Comparison of ENCODE assay signal across 18 cellular contexts in genomic region chr15:99180287-99180962, GRCh38.
DNase-seq lines count a peak whose midpoint lies in the region; ATAC-seq and TF ChIP-seq lines count a peak whose summit lies in the region.
"Had no signal": no experiment of that assay in that cellular context is flagged by ENCODE, and none has a peak within 500 bp of the region (broad histone marks: within the 10 kb centered on the region; RNA-seq: fewer than 3 reads in every experiment).

No MANE protein-coding gene starts in this region.

- TF ChIP-seq POLR2A in vagina (IDR thresholded peaks at IDR 0.05) = no peak

- H3K27me3 ChIP-seq in vagina = no peaks in the 10 kb centered on the region
- H3K27me3 ChIP-seq: adrenal gland had no signal

- H3K36me3 ChIP-seq in vagina = no peaks in the 10 kb centered on the region

- peak overlapping the region; percentile 62 for H3K27ac ChIP-seq in vagina

- H3K27me3 Mint-ChIP-seq in nephron (ENCODE audit: low read depth) = no peaks in the 10 kb centered on the region
- H3K27me3 Mint-ChIP-seq: activated CD4-positive, alpha-beta T cell treated with anti-CD3 and anti-CD28 coated beads, Interleukin-2, amount 10 ng/mL, durations not matched to agents 24 days and 14 days; B cell; effector memory CD8-positive, alpha-beta T cell had no signal

- TF ChIP-seq CTCF in nephron (IDR thresholded peaks at IDR 0.05; ENCODE audit: unreplicated experiment in 3 of 3) (no peak), vagina (IDR thresholded peaks at IDR 0.05) (no peak)

- peak; percentile 1 for DNase-seq in NCI-H510A treated with DMSO at 0.1 percent for 48 hours (lab: John Stamatoyannopoulos, UW)
- no peak for DNase-seq in NCI-H510A (lab: John Stamatoyannopoulos, UW)
- DNase-seq in Right ventricle myocardium superior = no peak
- no peak for DNase-seq in vagina (ENCODE audit: extremely low spot score in 2 of 2)
- no peak for DNase-seq in effector CD4-positive, alpha-beta T cell
- DNase-seq: 8988T; activated CD4-positive, alpha-beta T cell treated with anti-CD3 and anti-CD28 coated beads, Interleukin-2, amount 10 ng/mL, durations not matched to agents 24 days and 14 days; activated effector memory CD4-positive, alpha-beta T cell treated with anti-CD3 and anti-CD28 coated beads, Interleukin-2, amount 50 U/mL, for 16 hours; effector memory CD8-positive, alpha-beta T cell; mammary epithelial cell; naive thymus-derived CD8-positive, alpha-beta T cell; NCI-H2029 treated with DMSO at 0.1 percent for 48 hours; SW 1271 had no signal

- peaks cover 33% of the 10 kb centered on the region for H3K4me1 Mint-ChIP-seq in nephron
- H3K4me1 Mint-ChIP-seq: activated CD4-positive, alpha-beta T cell treated with anti-CD3 and anti-CD28 coated beads, Interleukin-2, amount 10 ng/mL, durations not matched to agents 24 days and 14 days; B cell; naive thymus-derived CD8-positive, alpha-beta T cell had no signal

- H3K4me3 Mint-ChIP-seq in nephron = no peak overlapping the region
- H3K4me3 Mint-ChIP-seq: activated CD4-positive, alpha-beta T cell treated with anti-CD3 and anti-CD28 coated beads, Interleukin-2, amount 10 ng/mL, durations not matched to agents 24 days and 14 days; B cell; effector memory CD8-positive, alpha-beta T cell; naive thymus-derived CD8-positive, alpha-beta T cell had no signal

- no peaks in the 10 kb centered on the region for H3K9me3 ChIP-seq in vagina
- H3K9me3 ChIP-seq: adrenal gland had no signal

- H3K27ac Mint-ChIP-seq in nephron = peak overlapping the region; percentile 9 to 69 (median 31)
- H3K27ac Mint-ChIP-seq: activated CD4-positive, alpha-beta T cell treated with anti-CD3 and anti-CD28 coated beads, Interleukin-2, amount 10 ng/mL, durations not matched to agents 24 days and 14 days; B cell; effector memory CD8-positive, alpha-beta T cell; naive thymus-derived CD8-positive, alpha-beta T cell had no signal

- ATAC-seq in Right ventricle myocardium superior (ENCODE audit: poor library complexity) (peak; percentile 45), GM21723 (IDR thresholded peaks at IDR 0.05; ENCODE audit: unreplicated experiment) (no peak), GM19023 (IDR thresholded peaks at IDR 0.05; ENCODE audit: unreplicated experiment) (no peak)
- ATAC-seq: effector memory CD8-positive, alpha-beta T cell; naive thymus-derived CD8-positive, alpha-beta T cell had no signal

- H3K4me1 ChIP-seq in vagina = peaks cover 1% of the 10 kb centered on the region

- no peak overlapping the region for H3K4me3 ChIP-seq in vagina
- H3K4me3 ChIP-seq: adrenal gland had no signal

- H3K36me3 Mint-ChIP-seq in nephron (ENCODE audit: low read depth) = peaks cover 30% of the 10 kb centered on the region
- H3K36me3 Mint-ChIP-seq: naive thymus-derived CD8-positive, alpha-beta T cell had no signal

- intact Hi-C loops in Right ventricle myocardium superior (cut with DNase I) (no loop called here), vagina (cut with DNase I) (no loop called here)

- no peaks in the 10 kb centered on the region for H3K9me3 Mint-ChIP-seq in nephron
- H3K9me3 Mint-ChIP-seq: activated CD4-positive, alpha-beta T cell treated with anti-CD3 and anti-CD28 coated beads, Interleukin-2, amount 10 ng/mL, durations not matched to agents 24 days and 14 days; effector memory CD8-positive, alpha-beta T cell; naive thymus-derived CD8-positive, alpha-beta T cell had no signal
